1 cellular context compared by ENCODE assay signal in the genomic region with DNA sequence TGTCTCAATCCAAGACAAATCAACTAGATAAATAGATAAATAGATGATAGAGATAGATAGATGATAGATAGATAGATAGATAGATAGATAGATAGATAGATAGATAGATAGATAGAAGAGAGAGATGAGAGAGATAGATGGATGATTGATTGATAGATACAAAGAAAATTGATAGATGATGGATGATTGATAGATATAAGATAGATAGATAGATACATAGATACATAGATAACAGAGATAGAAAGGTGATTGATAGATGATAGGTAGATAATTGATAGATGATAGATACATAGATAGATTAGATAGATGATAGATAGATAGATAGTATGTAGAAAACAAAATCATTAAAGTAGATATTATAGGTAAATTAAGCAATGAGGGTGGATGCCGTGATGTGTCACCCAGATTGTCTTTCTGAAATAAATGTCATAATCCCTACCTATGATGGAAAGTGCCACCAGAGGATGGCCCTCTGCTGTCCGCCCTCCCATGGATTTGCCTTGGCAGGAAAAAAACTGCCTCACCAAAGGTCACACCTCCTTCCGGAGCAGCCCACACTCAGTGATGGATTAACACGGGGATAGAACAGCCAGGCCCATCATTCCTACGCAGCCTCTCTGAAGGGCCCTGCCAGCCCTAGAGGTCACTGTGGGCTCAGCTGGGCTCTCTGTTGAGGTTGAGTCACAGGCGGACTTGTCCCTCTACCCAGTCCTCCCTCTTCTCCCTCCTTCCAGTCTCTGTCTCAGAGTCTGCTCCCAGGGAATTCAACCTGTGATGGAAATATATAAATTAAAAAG.
TF ChIP-seq lines count a peak whose summit lies in the region.

No MANE protein-coding gene starts in this region.

TF ChIP-seq in HepG2, 621 proteins besides CTCF, POLR2A, EP300 and RAD21:
- TF ChIP-seq ZSCAN29 (CRISPR knock-in tag; conservative IDR thresholded peaks at IDR 0.05) (no peak), ZNF446 (CRISPR knock-in tag; IDR thresholded peaks at IDR 0.05) (no peak), ZEB1 (IDR thresholded peaks at IDR 0.05; ENCODE audit: insufficient replicate concordance, low read depth) (no peak), ZNF891 (CRISPR knock-in tag; IDR thresholded peaks at IDR 0.05) (no peak), CEBPG (CRISPR knock-in tag; IDR thresholded peaks at IDR 0.05) (no peak), ZNF12 (CRISPR knock-in tag; IDR thresholded peaks at IDR 0.05) (no peak), KDM6A (CRISPR knock-in tag; IDR thresholded peaks at IDR 0.05; ENCODE audit: low read depth) (no peak), TOPORS (CRISPR knock-in tag; IDR thresholded peaks at IDR 0.05) (no peak)
- TF ChIP-seq, protein P1, sequence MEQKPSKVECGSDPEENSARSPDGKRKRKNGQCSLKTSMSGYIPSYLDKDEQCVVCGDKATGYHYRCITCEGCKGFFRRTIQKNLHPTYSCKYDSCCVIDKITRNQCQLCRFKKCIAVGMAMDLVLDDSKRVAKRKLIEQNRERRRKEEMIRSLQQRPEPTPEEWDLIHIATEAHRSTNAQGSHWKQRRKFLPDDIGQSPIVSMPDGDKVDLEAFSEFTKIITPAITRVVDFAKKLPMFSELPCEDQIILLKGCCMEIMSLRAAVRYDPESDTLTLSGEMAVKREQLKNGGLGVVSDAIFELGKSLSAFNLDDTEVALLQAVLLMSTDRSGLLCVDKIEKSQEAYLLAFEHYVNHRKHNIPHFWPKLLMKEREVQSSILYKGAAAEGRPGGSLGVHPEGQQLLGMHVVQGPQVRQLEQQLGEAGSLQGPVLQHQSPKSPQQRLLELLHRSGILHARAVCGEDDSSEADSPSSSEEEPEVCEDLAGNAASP (CRISPR knock-in tag; IDR thresholded peaks at IDR 0.05; ENCODE audit: borderline replicate concordance): no peak
